Comparison of ENCODE assay signal across 18 cellular contexts in the genomic region with DNA sequence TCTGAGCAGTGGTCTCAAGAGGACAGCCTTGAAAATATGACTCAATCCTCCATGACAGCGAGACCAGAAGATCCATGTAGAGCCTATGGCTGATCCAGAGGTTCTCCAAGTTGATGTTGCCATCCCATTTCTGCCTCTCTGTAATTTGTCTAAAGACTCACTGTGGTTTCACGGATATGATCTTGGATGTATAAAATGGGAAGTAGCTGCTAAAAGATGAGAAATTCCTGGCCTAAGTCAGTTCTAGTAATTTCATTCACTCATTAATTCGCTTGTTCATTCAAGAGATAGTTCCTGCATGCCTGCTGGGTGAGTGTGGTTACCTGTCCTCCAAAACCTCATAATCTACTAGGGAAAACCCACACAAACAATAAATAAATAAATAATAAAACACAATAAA.
DNase-seq lines count a peak whose midpoint lies in the region; ATAC-seq, FAIRE-seq and TF ChIP-seq lines count a peak whose summit lies in the region.
"Had no signal": no experiment of that assay in that cellular context is flagged by ENCODE, and none has a peak within 500 bp of the region (broad histone marks: within the 10 kb centered on the region; RNA-seq: fewer than 3 reads in every experiment).

No MANE protein-coding gene starts in this region.

- CTCF ChIA-PET in CD4-positive, alpha-beta memory T cell (lab: Charles Lee; ENCODE audit: partially characterized antibody) = interaction anchor here (1.0 to 1.5 kb wide), 2 partner anchors 13 to 40 kb away, joined by 3 to 4 read pairs; no protein-coding TSS in a partner anchor

- no peak overlapping the region for H3K4ac ChIP-seq in mesendoderm (ENCODE audit: low read depth, low read length)

- no peak overlapping the region for H3K27ac ChIP-seq in CD4-positive, alpha-beta memory T cell (ENCODE audit: low read depth, low read length)
- H3K27ac ChIP-seq in pancreas = peak overlapping the region in 2 of 4 donors; percentile 17 to 50
- no peak overlapping the region for H3K27ac ChIP-seq in mesendoderm (ENCODE audit: low read depth, low read length)
- H3K27ac ChIP-seq: BLaER1, Peyer's patch had no signal

- H3K56ac ChIP-seq in mesendoderm (ENCODE audit: low read length) = no peak overlapping the region

- no peaks in the 10 kb centered on the region for H3K9me3 ChIP-seq in CD4-positive, alpha-beta memory T cell (ENCODE audit: control insufficient read depth in 1 of 2, low read length in 2 of 2)
- H3K9me3 ChIP-seq in pancreas = no peaks in the 10 kb centered on the region
- H3K9me3 ChIP-seq: BLaER1, Peyer's patch had no signal

- H3K23ac ChIP-seq in mesendoderm (ENCODE audit: low read length) = no peak overlapping the region

- no peak overlapping the region for H3K4me2 ChIP-seq in mesendoderm (ENCODE audit: low read length)
- H3K4me2 ChIP-seq: BLaER1 had no signal

- no peak overlapping the region for H3K9ac ChIP-seq in mesendoderm (ENCODE audit: low read length)
- H3K9ac ChIP-seq: BLaER1 had no signal

- no peak overlapping the region for H3K4me3 ChIP-seq in CD4-positive, alpha-beta memory T cell (ENCODE audit: low read length in 2 of 2)
- H3K4me3 ChIP-seq in epithelial cell of proximal tubule (ENCODE audit: low read depth, low read length) (no peak overlapping the region), pancreas (no peak overlapping the region), mesendoderm (ENCODE audit: low read length) (no peak overlapping the region)
- H3K4me3 ChIP-seq: BLaER1, Peyer's patch had no signal

- POLR2A ChIA-PET in CD4-positive, alpha-beta memory T cell (lab: Charles Lee; ENCODE audit: partially characterized antibody) = no interaction called here
- POLR2A ChIA-PET in naive thymus-derived CD8-positive, alpha-beta T cell (lab: Charles Lee) = no interaction called here

- H3K18ac ChIP-seq in mesendoderm (ENCODE audit: low read length) = no peak overlapping the region

- no peaks in the 10 kb centered on the region for H3K27me3 ChIP-seq in CD4-positive, alpha-beta memory T cell (ENCODE audit: insufficient read depth, low read length)
- H3K27me3 ChIP-seq in pancreas (no peaks in the 10 kb centered on the region), mesendoderm (ENCODE audit: insufficient read depth, low read length, poor library complexity) (no peaks in the 10 kb centered on the region)
- H3K27me3 ChIP-seq: BLaER1, Peyer's patch had no signal

- H3K27me3 Mint-ChIP-seq in CD4-positive, alpha-beta memory T cell = no peaks in the 10 kb centered on the region
- no peaks in the 10 kb centered on the region for H3K27me3 Mint-ChIP-seq in naive thymus-derived CD8-positive, alpha-beta T cell

- H3K36me3 ChIP-seq in CD4-positive, alpha-beta memory T cell (ENCODE audit: insufficient read depth, low read length) = no peaks in the 10 kb centered on the region
- no peaks in the 10 kb centered on the region for H3K36me3 ChIP-seq in pancreas
- H3K36me3 ChIP-seq in mesendoderm (ENCODE audit: control insufficient read depth, insufficient read depth, low read length) = no peaks in the 10 kb centered on the region
- H3K36me3 ChIP-seq: BLaER1, Peyer's patch had no signal

- no peak overlapping the region for H4K5ac ChIP-seq in mesendoderm (ENCODE audit: low read length)

- peak overlapping the region in 4 of 7 donors; percentile 9 to 67 (median 36) for H3K27ac Mint-ChIP-seq in CD4-positive, alpha-beta memory T cell
- peak overlapping the region; percentile 5 to 86 (median 48) for H3K27ac Mint-ChIP-seq in naive thymus-derived CD8-positive, alpha-beta T cell

- H2BK120ac ChIP-seq in mesendoderm (ENCODE audit: low read depth, low read length) = no peak overlapping the region

- in situ Hi-C loops in KBM-7 (cut with MboI; ENCODE audit: low pct_unique_long_range_greater_than_20kb, low sequenced_read_pairs) = no loop called here

- no peak overlapping the region for H3K4me3 Mint-ChIP-seq in CD4-positive, alpha-beta memory T cell
- peak overlapping the region in 1 of 10 donors; percentile 0 for H3K4me3 Mint-ChIP-seq in naive thymus-derived CD8-positive, alpha-beta T cell

- H4K8ac ChIP-seq in mesendoderm (ENCODE audit: low read depth, low read length) = no peak overlapping the region

- peaks cover 2% of the 10 kb centered on the region for H3K79me1 ChIP-seq in mesendoderm (ENCODE audit: low read length)

- H3K4me1 Mint-ChIP-seq in CD4-positive, alpha-beta memory T cell = peaks cover 47 to 65% (median 61%) of the 10 kb centered on the region in 4 donors
- peaks cover 35 to 70% (median 64%) of the 10 kb centered on the region in 4 donors for H3K4me1 Mint-ChIP-seq in naive thymus-derived CD8-positive, alpha-beta T cell

- no peak overlapping the region for H2BK15ac ChIP-seq in mesendoderm (replicated peaks; ENCODE audit: low read depth)

- H3K36me3 Mint-ChIP-seq in CD4-positive, alpha-beta memory T cell = no peaks in the 10 kb centered on the region
- no peaks in the 10 kb centered on the region for H3K36me3 Mint-ChIP-seq in naive thymus-derived CD8-positive, alpha-beta T cell

- no peak for ATAC-seq in naive thymus-derived CD8-positive, alpha-beta T cell
- no peak for ATAC-seq in pancreas
- ATAC-seq: Right ventricle myocardium inferior had no signal

- peaks cover 22% of the 10 kb centered on the region for H3K4me1 ChIP-seq in CD4-positive, alpha-beta memory T cell (ENCODE audit: insufficient read depth, low read length)
- H3K4me1 ChIP-seq in pancreas (peaks cover 0 to 4% (median 0%) of the 10 kb centered on the region in 3 donors), mesendoderm (ENCODE audit: control insufficient read depth, low read depth, low read length) (peaks cover 2% of the 10 kb centered on the region)
- H3K4me1 ChIP-seq: Peyer's patch had no signal

- 95 to 96% methylated on average over 3 of the region's 3 CpGs for WGBS in pancreas, 2 donors
- no CpG with 5 or more reads among the region's 3 CpGs for WGBS in mesendoderm (ENCODE audit: extremely low coverage, insufficient coverage, low lambda C conversion rate)

- H3K79me2 ChIP-seq in mesendoderm (ENCODE audit: control insufficient read depth, insufficient read depth, low read length) = no peaks in the 10 kb centered on the region

- no peaks in the 10 kb centered on the region for H3K9me3 Mint-ChIP-seq in CD4-positive, alpha-beta memory T cell
- H3K9me3 Mint-ChIP-seq in naive thymus-derived CD8-positive, alpha-beta T cell = no peaks in the 10 kb centered on the region

- no peak for DNase-seq in CD4-positive, alpha-beta memory T cell
- DNase-seq in RCC 7860 (ENCODE audit: low spot score) (peak; percentile 80), epithelial cell of proximal tubule (ENCODE audit: low read depth) (peak; percentile 90), KBM-7 (no peak), pancreas (no peak), mesendoderm (no peak), SHP77 treated with DMSO at 0.1 percent for 48 hours (lab: John Stamatoyannopoulos, UW) (no peak)
- no peak for DNase-seq in naive thymus-derived CD8-positive, alpha-beta T cell
- DNase-seq: COR-L47; NCI-H1105; NCI-H2107; NCI-H510A; NCI-H748 treated with DMSO at 0.1 percent for 48 hours; NK-92 treated with Interleukin-12 subunit alpha and Interleukin-12 subunit beta, amount 100 ng/mL, for 24 hours; Peyer's patch had no signal

- FAIRE-seq in RCC 7860 (lab: Jason Lieb, UNC) = no peak
- no peak for FAIRE-seq in pancreas (lab: Jason Lieb, UNC)
- FAIRE-seq: G401.6 had no signal

- no peak overlapping the region for H2AK5ac ChIP-seq in mesendoderm (ENCODE audit: low read length)

- TF ChIP-seq CTCF in epithelial cell of proximal tubule (conservative IDR thresholded peaks at IDR 0.05; ENCODE audit: low read depth, low read length) (no peak), pancreas (IDR thresholded peaks at IDR 0.05) (no peak)

- intact Hi-C loops in CD4-positive, alpha-beta memory T cell (cut with micrococcal nuclease) = loop anchor here (5.0 kb wide), 1 partner anchor 47 kb away; no protein-coding TSS in a partner anchor
- intact Hi-C loops in pancreas (cut with DNase I) = no loop called here

- no peak overlapping the region for H2BK5ac ChIP-seq in mesendoderm (ENCODE audit: low read length)

Comparison
In these comparisons a context has a peak if more than half of its experiments do, and no peak if none do; other contexts are left out.
1. DNase-seq: peak in RCC 7860 (single experiment) and epithelial cell of proximal tubule (single experiment); none in CD4-positive, alpha-beta memory T cell (0 of 5), naive thymus-derived CD8-positive, alpha-beta T cell (0 of 10), KBM-7 (single experiment), pancreas (0 of 6), mesendoderm (single experiment) and SHP77 treated with DMSO at 0.1 percent for 48 hours (single experiment).